Comparison of ENCODE assay signal across 1 cellular context in genomic region chr3:190548031-190548656, GRCh38.
TF ChIP-seq lines count a peak whose summit lies in the region.

No MANE protein-coding gene starts in this region.

TF ChIP-seq in HepG2, 621 proteins besides CTCF, POLR2A, EP300 and RAD21 (continued from another document and continues in another):
- TF ChIP-seq TERF1 (CRISPR knock-in tag; IDR thresholded peaks at IDR 0.05) (no peak), MED1 (CRISPR knock-in tag; IDR thresholded peaks at IDR 0.05) (peak; percentile 94), TFDP1 (CRISPR knock-in tag; IDR thresholded peaks at IDR 0.05; ENCODE audit: borderline replicate concordance) (no peak), TBX3 (IDR thresholded peaks at IDR 0.05; ENCODE audit: borderline replicate concordance) (peak; percentile 40; the same call in 1 of the 2 replicates), MAX (IDR thresholded peaks at IDR 0.05) (no peak), ZFP91 (CRISPR knock-in tag; IDR thresholded peaks at IDR 0.05; ENCODE audit: borderline replicate concordance) (no peak), SMAD1 (CRISPR knock-in tag; IDR thresholded peaks at IDR 0.05; ENCODE audit: borderline replicate concordance, low read depth) (no peak), TRAFD1 (CRISPR knock-in tag; IDR thresholded peaks at IDR 0.05; ENCODE audit: borderline replicate concordance) (no peak), ZNF33A (CRISPR knock-in tag; IDR thresholded peaks at IDR 0.05; ENCODE audit: borderline replicate concordance) (0 out of 2 replicates have a peak, but pooled peaks have one; percentile 37), ARNTL (CRISPR knock-in tag; IDR thresholded peaks at IDR 0.05) (0 out of 2 replicates have a peak, but pooled peaks have one; percentile 41), DMAP1 (CRISPR knock-in tag; IDR thresholded peaks at IDR 0.05) (0 out of 2 replicates have a peak, but pooled peaks have one; percentile 65), ZNF724P (CRISPR knock-in tag; IDR thresholded peaks at IDR 0.05; ENCODE audit: borderline replicate concordance) (no peak), HMGXB4 (CRISPR knock-in tag; IDR thresholded peaks at IDR 0.05; ENCODE audit: borderline replicate concordance in 1 of 2, low read depth in 1 of 2) (peak in 1 of 2 experiments; percentile 48; a peak in 1 of 4 replicates), U2AF2 (IDR thresholded peaks at IDR 0.05; ENCODE audit: low read depth, low read length) (no peak), PHF20 (CRISPR knock-in tag; IDR thresholded peaks at IDR 0.05) (no peak), SOX6 (IDR thresholded peaks at IDR 0.05) (no peak), SOX6 (CRISPR knock-in tag; IDR thresholded peaks at IDR 0.05) (peak; percentile 90), AFF4 (CRISPR knock-in tag; IDR thresholded peaks at IDR 0.05) (no peak), TBP (CRISPR knock-in tag; IDR thresholded peaks at IDR 0.05) (no peak), ZNF678 (CRISPR knock-in tag; IDR thresholded peaks at IDR 0.05) (no peak), ZNF510 (CRISPR knock-in tag; IDR thresholded peaks at IDR 0.05; ENCODE audit: low read depth) (no peak), ZNF232 (CRISPR knock-in tag; IDR thresholded peaks at IDR 0.05; ENCODE audit: borderline replicate concordance) (no peak), TOE1 (CRISPR knock-in tag; IDR thresholded peaks at IDR 0.05) (peak; percentile 94; the same call in 1 of the 2 replicates), HMG20B (CRISPR knock-in tag; conservative IDR thresholded peaks at IDR 0.05) (peak; percentile 70; the same call in 1 of the 2 replicates), MIXL1 (CRISPR knock-in tag; IDR thresholded peaks at IDR 0.05) (peak; percentile 98), KDM5B (CRISPR knock-in tag; IDR thresholded peaks at IDR 0.05; ENCODE audit: borderline replicate concordance) (no peak), KLF6 (CRISPR knock-in tag; IDR thresholded peaks at IDR 0.05) (0 out of 2 replicates have a peak, but pooled peaks have one; percentile 25), RFXANK (CRISPR knock-in tag; IDR thresholded peaks at IDR 0.05) (peak; percentile 77; the same call in 1 of the 2 replicates), ZNF598 (CRISPR knock-in tag; IDR thresholded peaks at IDR 0.05; ENCODE audit: borderline replicate concordance) (no peak), ZNF772 (CRISPR knock-in tag; IDR thresholded peaks at IDR 0.05) (no peak), ZNF720 (CRISPR knock-in tag; IDR thresholded peaks at IDR 0.05) (no peak), IKZF1 (IDR thresholded peaks at IDR 0.05) (no peak), NCOA1 (CRISPR knock-in tag; IDR thresholded peaks at IDR 0.05) (peak; percentile 47; the same call in 1 of the 2 replicates), SPEN (CRISPR knock-in tag; IDR thresholded peaks at IDR 0.05; ENCODE audit: low read depth) (no peak), TP53 (CRISPR knock-in tag; conservative IDR thresholded peaks at IDR 0.05) (no peak), ZNF318 (CRISPR knock-in tag; IDR thresholded peaks at IDR 0.05) (no peak), AKAP8 (CRISPR knock-in tag; IDR thresholded peaks at IDR 0.05) (no peak), ZNF512 (CRISPR knock-in tag; IDR thresholded peaks at IDR 0.05) (no peak)
